ENCODE assay signal across 8 cellular contexts in the genomic region with DNA sequence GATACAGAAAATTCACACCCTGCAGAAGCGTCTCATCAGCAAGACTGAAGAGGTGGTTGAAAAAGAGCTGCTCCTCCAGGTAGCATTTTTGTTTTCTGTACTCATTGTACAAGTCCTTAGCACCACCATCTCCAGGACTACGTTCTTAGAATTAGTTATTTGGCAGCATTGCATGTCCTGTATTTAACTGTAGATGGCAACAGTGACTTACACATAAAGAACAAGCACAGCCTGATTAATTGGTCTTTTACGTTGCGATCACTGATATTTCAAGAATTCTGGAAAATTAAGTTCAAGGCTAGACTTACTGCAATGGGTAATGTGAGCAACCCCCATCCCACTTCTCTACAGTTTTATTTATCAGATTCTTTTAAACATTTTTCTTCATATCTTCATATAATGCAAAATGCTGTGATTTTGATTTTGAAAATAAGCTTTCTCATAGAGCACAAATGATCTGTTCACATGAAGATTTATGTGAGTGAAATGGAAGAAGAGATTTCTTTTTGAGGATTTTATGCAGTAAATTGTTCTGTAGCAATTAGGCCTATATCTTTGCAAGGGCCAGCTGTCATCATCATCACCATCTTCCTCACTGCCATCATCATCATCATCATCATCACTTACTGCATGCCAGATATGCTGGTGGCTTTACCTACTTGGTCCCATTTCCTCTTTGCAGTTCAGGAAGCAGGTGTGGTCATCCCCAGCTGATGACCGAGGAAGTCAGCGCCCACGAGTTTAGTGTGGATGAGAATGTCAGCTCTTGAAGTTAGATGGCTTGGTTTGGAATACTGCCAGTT. TPM values are rescaled to one million over a fixed set of nuclear protein-coding genes. Genes with fewer than 3 reads are reported as not detected.
DNase-seq lines count a peak whose midpoint lies in the region; ATAC-seq and TF ChIP-seq lines count a peak whose summit lies in the region.

No MANE protein-coding gene starts in this region.

- H2BK15ac ChIP-seq in neuronal stem cell (ENCODE audit: low read length): no peak overlapping the region

- H3K9ac ChIP-seq in neuronal stem cell (ENCODE audit: low read depth, low read length, poor library complexity): no peak overlapping the region

- no peak overlapping the region for H3K14ac ChIP-seq in neuronal stem cell (ENCODE audit: low read length)

- no peak overlapping the region for H2AFZ ChIP-seq in neuronal stem cell (ENCODE audit: low read length)

- no peak overlapping the region for H3K4ac ChIP-seq in neuronal stem cell (ENCODE audit: low read length)

- no CpG with 5 or more reads among the region's 7 CpGs for WGBS in neuronal stem cell (ENCODE audit: extremely low coverage in 2 of 2, insufficient read length in 2 of 2, insufficient replicate concordance in 1 of 2), 2 donors

- no peak overlapping the region for H2BK12ac ChIP-seq in neuronal stem cell (ENCODE audit: low read length)

- H4K91ac ChIP-seq in neuronal stem cell (ENCODE audit: low read depth, low read length, poor library complexity): no peak overlapping the region

- peaks cover 2% of the 10 kb centered on the region for H3K79me1 ChIP-seq in neuronal stem cell (ENCODE audit: low read depth, low read length)

- no peak overlapping the region for H3K27ac ChIP-seq in foreskin keratinocyte
- no peak overlapping the region for H3K27ac ChIP-seq in thoracic aorta
- no peak overlapping the region for H3K27ac ChIP-seq in neuronal stem cell (replicated peaks; ENCODE audit: low read length)

- no peak overlapping the region for H4K8ac ChIP-seq in neuronal stem cell (ENCODE audit: low read depth, low read length)

- H3K4me1 ChIP-seq in foreskin keratinocyte: no peaks in the 10 kb centered on the region
- H3K4me1 ChIP-seq in thoracic aorta (ENCODE audit: control insufficient read depth in 1 of 2, low read depth in 2 of 2): no peaks in the 10 kb centered on the region
- H3K4me1 ChIP-seq in neuronal stem cell (ENCODE audit: control insufficient read depth in 2 of 2, insufficient read depth in 1 of 2, low read depth in 1 of 2, low read length in 2 of 2): no peaks in the 10 kb centered on the region

- no peak overlapping the region for H2BK120ac ChIP-seq in neuronal stem cell (ENCODE audit: low read depth, low read length)

- H3K4me2 ChIP-seq in neuronal stem cell (ENCODE audit: insufficient read depth, low read length, poor library complexity, severe bottlenecking): no peak overlapping the region

- H3K18ac ChIP-seq in neuronal stem cell (ENCODE audit: low read length): no peak overlapping the region

- no peak overlapping the region for H3K4me3 ChIP-seq in thoracic aorta
- H3K4me3 ChIP-seq in neuronal stem cell (ENCODE audit: low read length in 2 of 2): no peak overlapping the region

- H3K9me3 ChIP-seq in thoracic aorta (peaks cover 3% of the 10 kb centered on the region), neuronal stem cell (replicated peaks in 1 of 2; ENCODE audit: control insufficient read depth in 2 of 2, insufficient read depth in 1 of 2, low read depth in 1 of 2, low read length in 2 of 2) (no peaks in the 10 kb centered on the region)

- H3K27me3 ChIP-seq in foreskin keratinocyte: peaks cover 14% of the 10 kb centered on the region
- H3K27me3 ChIP-seq in thoracic aorta (replicated peaks; ENCODE audit: insufficient read depth): no peaks in the 10 kb centered on the region
- no peaks in the 10 kb centered on the region for H3K27me3 ChIP-seq in neuronal stem cell (ENCODE audit: control insufficient read depth in 3 of 3, insufficient read depth in 3 of 3, low read depth in 1 of 3, low read length in 3 of 3)

- peak; percentile 94 for TF ChIP-seq CTCF in foreskin keratinocyte (conservative IDR thresholded peaks at IDR 0.05)
- peak; percentile 67 for TF ChIP-seq CTCF in thoracic aorta (IDR thresholded peaks at IDR 0.05)

- H2AK5ac ChIP-seq in neuronal stem cell (ENCODE audit: low read depth, low read length): no peak overlapping the region

- DNase-seq in AML-193 (lab: John Stamatoyannopoulos, UW): peak; percentile 27 to 28
- peak; percentile 62 for DNase-seq in OCI-M1 (lab: John Stamatoyannopoulos, UW)
- peak in 1 of 2 donors; percentile 49 for DNase-seq in foreskin keratinocyte
- no peak for DNase-seq in thoracic aorta (ENCODE audit: low spot score)
- no peak for DNase-seq in stimulated activated CD4-positive, alpha-beta T cell treated with anti-CD3 and anti-CD28 coated beads, Interleukin-15, amount 100 ng/mL, for 24 hours
- DNase-seq in neuronal stem cell (ENCODE audit: low spot score): no peak

- peak; percentile 89 for ATAC-seq in GM19351 (IDR thresholded peaks at IDR 0.05; ENCODE audit: unreplicated experiment)
- peak; percentile 73 for ATAC-seq in foreskin keratinocyte
- peak; percentile 50 for ATAC-seq in thoracic aorta (ENCODE audit: insufficient number of reproducible peaks, low FRiP score, low read depth)
- ATAC-seq in GM21515 (IDR thresholded peaks at IDR 0.05; ENCODE audit: unreplicated experiment): no peak

- no peak overlapping the region for H3K23ac ChIP-seq in neuronal stem cell (ENCODE audit: low read depth, low read length, poor library complexity)

- no peaks in the 10 kb centered on the region for H3K36me3 ChIP-seq in thoracic aorta
- H3K36me3 ChIP-seq in neuronal stem cell (replicated peaks in 1 of 2; ENCODE audit: control insufficient read depth in 2 of 2, insufficient read depth in 2 of 2, low read length in 2 of 2): no peaks in the 10 kb centered on the region

- no peak overlapping the region for H2BK5ac ChIP-seq in neuronal stem cell (ENCODE audit: low read length)

RNA-seq across cellular contexts. Expression of a gene that starts 53.3 kb away (rescaled TPM):
- 0.17 and 0.74 TPM in 2 replicates for total RNA-seq in foreskin keratinocyte
- polyA plus RNA-seq in foreskin keratinocyte: 0.25 and 0.48 TPM in 2 replicates
- under 1 TPM; 0.35 to 0.68 TPM for total RNA-seq in thoracic aorta
- 0.20 TPM for polyA plus RNA-seq in neuronal stem cell (2013, experiment 1 of 2)
- polyA plus RNA-seq in neuronal stem cell (2013, experiment 2 of 2): 0.11 TPM

Comparison
In these comparisons a context has a peak if more than half of its experiments do, and no peak if none do; other contexts are left out.
1. DNase-seq: peak in AML-193 (2 of 2) and OCI-M1 (single experiment); none in thoracic aorta (single experiment), stimulated activated CD4-positive, alpha-beta T cell treated with anti-CD3 and anti-CD28 coated beads, Interleukin-15, amount 100 ng/mL, for 24 hours (single experiment) and neuronal stem cell (single experiment).